8 cellular contexts compared by ENCODE assay signal in genomic region chr13:77751513-77752456, GRCh38. TPM values are rescaled to one million over a fixed set of nuclear protein-coding genes. Genes with fewer than 3 reads are reported as not detected.
DNase-seq lines count a peak whose midpoint lies in the region; ATAC-seq and TF ChIP-seq lines count a peak whose summit lies in the region.

No MANE protein-coding gene starts in this region.

- intact Hi-C loops in activated T-helper 1 cell treated with anti-CD3 and anti-CD28 coated beads, Interleukin-12 subunit alpha, Interleukin-12 subunit beta, Interleukin-2, Interleukin-4 antibody, amounts not matched to agents 30 ng/mL and 10 ng/mL and 1 ng/mL, durations not matched to agents 14 hours and 24 hours and 36 hours (cut with micrococcal nuclease): loop anchor here (1.0 to 5.0 kb wide), 7 partner anchors 21 to 459 kb away; partner anchors contain the start of gene MYCBP2

- no peaks in the 10 kb centered on the region for H3K36me3 ChIP-seq in MG63

- no peak overlapping the region for H3K4me3 Mint-ChIP-seq in activated T-helper 1 cell treated with anti-CD3 and anti-CD28 coated beads, Interleukin-12 subunit alpha, Interleukin-12 subunit beta, Interleukin-2, Interleukin-4 antibody, amounts not matched to agents 30 ng/mL and 10 ng/mL and 1 ng/mL, durations not matched to agents 14 hours and 24 hours and 36 hours
- H3K4me3 Mint-ChIP-seq in osteocyte (ENCODE audit: unreplicated experiment): no peak overlapping the region

- peak; percentile 9 for DNase-seq in DMS53 treated with DMSO at 0.1 percent for 48 hours (lab: John Stamatoyannopoulos, UW; ENCODE audit: unreplicated experiment)
- peak; percentile 67 for DNase-seq in NCI-H82 treated with DMSO at 0.1 percent for 48 hours (lab: John Stamatoyannopoulos, UW; ENCODE audit: unreplicated experiment)
- peak; percentile 44 for DNase-seq in activated T-helper 1 cell treated with anti-CD3 and anti-CD28 coated beads, Interleukin-12 subunit alpha, Interleukin-12 subunit beta, Interleukin-2, Interleukin-4 antibody, amounts not matched to agents 30 ng/mL and 10 ng/mL and 1 ng/mL, durations not matched to agents 14 hours and 24 hours and 36 hours (ENCODE audit: low spot score)
- peak; percentile 61 for DNase-seq in foreskin melanocyte
- no peak for DNase-seq in osteocyte (ENCODE audit: extremely low spot score, unreplicated experiment)
- DNase-seq in MG63: no peak

- peak overlapping the region; percentile 42 for H3K27ac Mint-ChIP-seq in activated T-helper 1 cell treated with anti-CD3 and anti-CD28 coated beads, Interleukin-12 subunit alpha, Interleukin-12 subunit beta, Interleukin-2, Interleukin-4 antibody, amounts not matched to agents 30 ng/mL and 10 ng/mL and 1 ng/mL, durations not matched to agents 14 hours and 24 hours and 36 hours
- H3K27ac Mint-ChIP-seq in osteocyte (ENCODE audit: unreplicated experiment): no peak overlapping the region

- H3K36me3 Mint-ChIP-seq in activated T-helper 1 cell treated with anti-CD3 and anti-CD28 coated beads, Interleukin-12 subunit alpha, Interleukin-12 subunit beta, Interleukin-2, Interleukin-4 antibody, amounts not matched to agents 30 ng/mL and 10 ng/mL and 1 ng/mL, durations not matched to agents 14 hours and 24 hours and 36 hours (ENCODE audit: low read depth): peaks cover 22% of the 10 kb centered on the region
- no peaks in the 10 kb centered on the region for H3K36me3 Mint-ChIP-seq in osteocyte (ENCODE audit: unreplicated experiment)

- no peaks in the 10 kb centered on the region for H3K9me3 ChIP-seq in MG63

- H3K27me3 ChIP-seq in MG63: peaks cover 6% of the 10 kb centered on the region; the same call in 1 of the 2 replicates

- H3K27me3 Mint-ChIP-seq in activated T-helper 1 cell treated with anti-CD3 and anti-CD28 coated beads, Interleukin-12 subunit alpha, Interleukin-12 subunit beta, Interleukin-2, Interleukin-4 antibody, amounts not matched to agents 30 ng/mL and 10 ng/mL and 1 ng/mL, durations not matched to agents 14 hours and 24 hours and 36 hours (ENCODE audit: insufficient read depth): no peaks in the 10 kb centered on the region
- H3K27me3 Mint-ChIP-seq in osteocyte (ENCODE audit: unreplicated experiment): peaks cover 16% of the 10 kb centered on the region

- no peaks in the 10 kb centered on the region for H3K9me3 Mint-ChIP-seq in activated T-helper 1 cell treated with anti-CD3 and anti-CD28 coated beads, Interleukin-12 subunit alpha, Interleukin-12 subunit beta, Interleukin-2, Interleukin-4 antibody, amounts not matched to agents 30 ng/mL and 10 ng/mL and 1 ng/mL, durations not matched to agents 14 hours and 24 hours and 36 hours
- no peaks in the 10 kb centered on the region for H3K9me3 Mint-ChIP-seq in osteocyte (ENCODE audit: unreplicated experiment)

- H3K4me3 ChIP-seq in MG63: no peak overlapping the region

- peak; percentile 77 for TF ChIP-seq CTCF in osteocyte (IDR thresholded peaks at IDR 0.05)

- ATAC-seq in GM19395 (IDR thresholded peaks at IDR 0.05; ENCODE audit: unreplicated experiment): peak; percentile 90
- ATAC-seq in HG03439 (IDR thresholded peaks at IDR 0.05; ENCODE audit: unreplicated experiment): peak; percentile 67

- peaks cover 18% of the 10 kb centered on the region for H3K4me1 Mint-ChIP-seq in activated T-helper 1 cell treated with anti-CD3 and anti-CD28 coated beads, Interleukin-12 subunit alpha, Interleukin-12 subunit beta, Interleukin-2, Interleukin-4 antibody, amounts not matched to agents 30 ng/mL and 10 ng/mL and 1 ng/mL, durations not matched to agents 14 hours and 24 hours and 36 hours (ENCODE audit: low read depth)
- no peaks in the 10 kb centered on the region for H3K4me1 Mint-ChIP-seq in osteocyte (ENCODE audit: unreplicated experiment)

RNA-seq across cellular contexts. Expression of gene SLAIN1, which starts 54.3 kb away (rescaled TPM):
- total RNA-seq in activated T-helper 1 cell treated with anti-CD3 and anti-CD28 coated beads, Interleukin-12 subunit alpha, Interleukin-12 subunit beta, Interleukin-2, Interleukin-4 antibody, amounts not matched to agents 30 ng/mL and 10 ng/mL and 1 ng/mL, durations not matched to agents 14 hours and 24 hours and 36 hours: 36.3 and 43.3 TPM in 2 replicates
- 0.16 TPM in 1 of 2 replicates, not detected in the other for total RNA-seq in osteocyte
- total RNA-seq in MG63 (2014; rRNA removed; shearing (Covaris generic); ENCODE audit: low replicate concordance): not detected in 2 replicates

Comparison
In these comparisons a context has a peak if more than half of its experiments do, and no peak if none do; other contexts are left out.
1. DNase-seq: peak in DMS53 treated with DMSO at 0.1 percent for 48 hours (single experiment), NCI-H82 treated with DMSO at 0.1 percent for 48 hours (single experiment), activated T-helper 1 cell treated with anti-CD3 and anti-CD28 coated beads, Interleukin-12 subunit alpha, Interleukin-12 subunit beta, Interleukin-2, Interleukin-4 antibody, amounts not matched to agents 30 ng/mL and 10 ng/mL and 1 ng/mL, durations not matched to agents 14 hours and 24 hours and 36 hours (single experiment) and foreskin melanocyte (single experiment); none in osteocyte (single experiment) and MG63 (single experiment).
2. RNA of gene SLAIN1, which starts 54.3 kb away (total RNA-seq): 36.3 to 43.3 TPM in activated T-helper 1 cell treated with anti-CD3 and anti-CD28 coated beads, Interleukin-12 subunit alpha, Interleukin-12 subunit beta, Interleukin-2, Interleukin-4 antibody, amounts not matched to agents 30 ng/mL and 10 ng/mL and 1 ng/mL, durations not matched to agents 14 hours and 24 hours and 36 hours; 0.16 TPM in osteocyte and not detected in MG63; every median in the first group is over 10 times any median in the second.